ENCODE assay signal across 31 cellular contexts in genomic region chr11:116188350-116188749, GRCh38.
"Had no signal": no experiment of that assay in that cellular context is flagged by ENCODE, and none has a peak within 500 bp of the region (broad histone marks: within the 10 kb centered on the region; RNA-seq: fewer than 3 reads in every experiment).

No MANE protein-coding gene starts in this region.

- H3K4me3 Mint-ChIP-seq: dendritic cell treated with granulocyte-macrophage colony-stimulating factor and Interleukin-4, amounts not matched to agents 40 ng/mL and 50 ng/mL, for 4 days; endodermal cell; mesothelial cell of epicardium; naive B cell; natural killer cell treated with Interleukin-12 subunit alpha and Interleukin-12 subunit beta and Interleukin-15 and Interleukin-18, amount 100 ng/mL, for 72 hours; stimulated activated effector memory CD8-positive, alpha-beta T cell treated with anti-CD3 and anti-CD28 coated beads, Interleukin-12 subunit alpha, Interleukin-12 subunit beta, amount 100 ng/mL, for 72 hours had no signal

- H3K36me3 Mint-ChIP-seq: mesothelial cell of epicardium; naive B cell; natural killer cell treated with Interleukin-12 subunit alpha and Interleukin-12 subunit beta and Interleukin-15 and Interleukin-18, amount 100 ng/mL, for 72 hours; stimulated activated effector memory CD8-positive, alpha-beta T cell treated with anti-CD3 and anti-CD28 coated beads, Interleukin-12 subunit alpha, Interleukin-12 subunit beta, amount 100 ng/mL, for 72 hours had no signal

- H3K4me1 ChIP-seq: colonic mucosa, left lung, pancreas, upper lobe of right lung had no signal

- H3K4me3 ChIP-seq: colonic mucosa, heart right ventricle, left lung, mucosa of descending colon, pancreas, smooth muscle cell, thoracic aorta, tibial nerve, upper lobe of right lung, vagina had no signal

- FAIRE-seq: islet of Langerhans, pancreas had no signal

- H3K27me3 ChIP-seq: colonic mucosa, pancreas, vagina had no signal

- H3K9me3 ChIP-seq: colonic mucosa, heart right ventricle, left lung, mucosa of descending colon, neutrophil, pancreas, thoracic aorta, tibial nerve, upper lobe of right lung, vagina had no signal

- H3K4me1 Mint-ChIP-seq: naive B cell; stimulated activated effector memory CD8-positive, alpha-beta T cell treated with anti-CD3 and anti-CD28 coated beads, Interleukin-12 subunit alpha, Interleukin-12 subunit beta, amount 100 ng/mL, for 72 hours had no signal

- ATAC-seq: esophagus mucosa; heart right ventricle; left cardiac atrium; left lung; mucosa of descending colon; pancreas; sciatic nerve; stimulated activated effector memory CD8-positive, alpha-beta T cell treated with anti-CD3 and anti-CD28 coated beads, Interleukin-12 subunit alpha, Interleukin-12 subunit beta, amount 100 ng/mL, for 72 hours; upper lobe of right lung had no signal

- DNase-seq: colonic mucosa; effector CD8-positive, alpha-beta T cell; endodermal cell; foreskin fibroblast; glutamatergic neuron; heart right ventricle; hippocampal formation; left cardiac atrium; left lung; mesenchymal stem cell; mucosa of descending colon; naive B cell; pancreas; retina; stimulated activated CD4-positive, alpha-beta T cell treated with anti-CD3 and anti-CD28 coated beads, Interleukin-2, amount 100 ng/mL, for 24 hours; stimulated activated CD4-positive, alpha-beta T cell treated with anti-CD3 and anti-CD28 coated beads, Interleukin-4, amount 100 ng/mL, for 24 hours; stimulated activated naive CD4-positive, alpha-beta T cell treated with Interleukin-2 at 50 U/mL for 16 hours; upper lobe of right lung had no signal

- H3K27ac Mint-ChIP-seq: dendritic cell treated with granulocyte-macrophage colony-stimulating factor and Interleukin-4, amounts not matched to agents 40 ng/mL and 50 ng/mL, for 4 days; endodermal cell; mesothelial cell of epicardium; naive B cell; natural killer cell treated with Interleukin-12 subunit alpha and Interleukin-12 subunit beta and Interleukin-15 and Interleukin-18, amount 100 ng/mL, for 72 hours; stimulated activated effector memory CD8-positive, alpha-beta T cell treated with anti-CD3 and anti-CD28 coated beads, Interleukin-12 subunit alpha, Interleukin-12 subunit beta, amount 100 ng/mL, for 72 hours had no signal

- H3K9me3 Mint-ChIP-seq: dendritic cell treated with granulocyte-macrophage colony-stimulating factor and Interleukin-4, amounts not matched to agents 40 ng/mL and 50 ng/mL, for 4 days; endodermal cell; mesothelial cell of epicardium; natural killer cell treated with Interleukin-12 subunit alpha and Interleukin-12 subunit beta and Interleukin-15 and Interleukin-18, amount 100 ng/mL, for 72 hours; stimulated activated effector memory CD8-positive, alpha-beta T cell treated with anti-CD3 and anti-CD28 coated beads, Interleukin-12 subunit alpha, Interleukin-12 subunit beta, amount 100 ng/mL, for 72 hours had no signal

- H3K36me3 ChIP-seq: colonic mucosa, heart right ventricle, left lung, neutrophil, pancreas, thoracic aorta, tibial nerve, upper lobe of right lung, vagina had no signal

- H3K4me2 ChIP-seq: smooth muscle cell had no signal

- H3K27ac ChIP-seq: colonic mucosa, epithelial cell of prostate, heart right ventricle, left lung, neutrophil, pancreas, thoracic aorta, tibial nerve, upper lobe of right lung, vagina had no signal
